Comparison of ENCODE assay signal across 10 cellular contexts in genomic region chr2:43345391-43345813, GRCh38.
DNase-seq lines count a peak whose midpoint lies in the region; ATAC-seq and TF ChIP-seq lines count a peak whose summit lies in the region.
"Had no signal": no experiment of that assay in that cellular context is flagged by ENCODE, and none has a peak within 500 bp of the region (broad histone marks: within the 10 kb centered on the region; RNA-seq: fewer than 3 reads in every experiment).

No MANE protein-coding gene starts in this region.

- DNase-seq in AG10803 (ENCODE audit: low read depth) (no peak), SK-N-DZ (ENCODE audit: low spot score) (peak; percentile 56), Right ventricle myocardium superior (peak; percentile 58), osteocyte (ENCODE audit: extremely low spot score, unreplicated experiment) (no peak), globus pallidus (ENCODE audit: low spot score) (no peak), NCI-H774 (lab: John Stamatoyannopoulos, UW) (no peak)
- DNase-seq: natural killer cell had no signal

- TF ChIP-seq CTCF in AG10803 (conservative IDR thresholded peaks at IDR 0.05; ENCODE audit: low read length) (peak; percentile 7; the same call in 1 of the 2 replicates), osteocyte (IDR thresholded peaks at IDR 0.05) (peak; percentile 43)

- peaks cover 96% of the 10 kb centered on the region for H3K4me1 Mint-ChIP-seq in osteocyte (ENCODE audit: unreplicated experiment)

- peak overlapping the region; percentile 37 for H3K4me3 Mint-ChIP-seq in osteocyte (ENCODE audit: unreplicated experiment)
- H3K4me3 Mint-ChIP-seq: natural killer cell; stimulated activated naive CD8-positive, alpha-beta T cell treated with anti-CD3 and anti-CD28 coated beads, Interleukin-15, Interleukin-2, amounts not matched to agents 100 ng/mL and 50 ng/mL, for 24 hours had no signal

- H3K9me3 Mint-ChIP-seq in osteocyte (ENCODE audit: unreplicated experiment) = no peaks in the 10 kb centered on the region
- H3K9me3 Mint-ChIP-seq: natural killer cell; stimulated activated naive CD8-positive, alpha-beta T cell treated with anti-CD3 and anti-CD28 coated beads, Interleukin-15, Interleukin-2, amounts not matched to agents 100 ng/mL and 50 ng/mL, for 24 hours had no signal

- intact Hi-C loops in Right ventricle myocardium superior (cut with DNase I) = no loop called here

- no peaks in the 10 kb centered on the region for H3K27me3 Mint-ChIP-seq in osteocyte (ENCODE audit: unreplicated experiment)
- H3K27me3 Mint-ChIP-seq: stimulated activated naive CD8-positive, alpha-beta T cell treated with anti-CD3 and anti-CD28 coated beads, Interleukin-15, Interleukin-2, amounts not matched to agents 100 ng/mL and 50 ng/mL, for 24 hours had no signal

- ATAC-seq in Right ventricle myocardium superior (ENCODE audit: poor library complexity) (peak; percentile 49), GM19023 (IDR thresholded peaks at IDR 0.05; ENCODE audit: unreplicated experiment) (no peak)
- no peak for ATAC-seq in activated CD4-positive, CD25-positive, alpha-beta regulatory T cell treated with anti-CD3 and anti-CD28 coated beads, Interleukin-2, amount 50 U/mL, for 24 hours
- ATAC-seq: natural killer cell had no signal

- no peak overlapping the region for H3K4me3 ChIP-seq in AG10803 (ENCODE audit: low read length)

- H3K36me3 Mint-ChIP-seq in osteocyte (ENCODE audit: unreplicated experiment) = peaks cover 3% of the 10 kb centered on the region
- H3K36me3 Mint-ChIP-seq: natural killer cell had no signal

- peak overlapping the region; percentile 79 for H3K27ac Mint-ChIP-seq in osteocyte (ENCODE audit: unreplicated experiment)
- H3K27ac Mint-ChIP-seq: natural killer cell; stimulated activated naive CD8-positive, alpha-beta T cell treated with anti-CD3 and anti-CD28 coated beads, Interleukin-15, Interleukin-2, amounts not matched to agents 100 ng/mL and 50 ng/mL, for 24 hours had no signal

Comparison
In these comparisons a context has a peak if more than half of its experiments do, and no peak if none do; other contexts are left out.
1. DNase-seq: peak in SK-N-DZ (single experiment) and Right ventricle myocardium superior (single experiment); none in AG10803 (single experiment), osteocyte (single experiment), globus pallidus (single experiment) and NCI-H774 (single experiment).